ENCODE assay signal across 24 cellular contexts in the genomic region with DNA sequence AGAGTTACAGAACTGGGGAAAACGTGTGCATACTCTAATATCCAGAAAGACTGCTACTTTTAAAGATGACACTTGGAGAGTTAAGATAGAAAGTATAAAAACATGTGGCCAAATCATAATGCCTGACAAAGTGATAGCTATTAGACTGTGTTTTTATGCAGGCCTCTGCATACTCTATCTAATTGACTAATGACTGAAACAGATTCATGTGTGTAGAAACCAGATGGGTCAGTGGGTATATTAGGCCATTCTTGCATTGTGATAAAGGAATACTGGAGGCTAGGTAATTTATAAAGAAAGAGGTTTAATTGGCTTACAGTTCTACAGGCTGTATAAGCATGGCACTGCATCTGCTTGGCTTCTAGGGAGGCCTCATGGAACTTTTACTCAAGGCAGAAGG.
"Had no signal": no experiment of that assay in that cellular context is flagged by ENCODE, and none has a peak within 500 bp of the region (broad histone marks: within the 10 kb centered on the region; RNA-seq: fewer than 3 reads in every experiment).

No MANE protein-coding gene starts in this region.

- ATAC-seq: pancreas; right cardiac atrium; sciatic nerve; stimulated activated naive B cell treated with anti-CD40 and anti-IgM and Interleukin-4, amounts not matched to agents 10 μg/mL and 1 μg/mL and 100 μg/mL, for 72 hours; stimulated activated naive CD8-positive, alpha-beta T cell treated with anti-CD3 and anti-CD28 coated beads, Interleukin-15, Interleukin-2, amounts not matched to agents 100 U/mL and 50 U/mL, for 24 hours had no signal

- H3K9me3 Mint-ChIP-seq: mesothelial cell of epicardium; stimulated activated naive B cell treated with anti-CD40 and anti-IgM and Interleukin-4, amounts not matched to agents 10 μg/mL and 1 μg/mL and 100 μg/mL, for 72 hours had no signal

- DNase-seq: hypothalamus; islet precursor cell; left ventricle myocardium inferior; mesendoderm; naive B cell; nucleus accumbens; pancreas; retina; right cardiac atrium; stimulated activated CD4-positive, alpha-beta T cell treated with anti-CD3 and anti-CD28 coated beads, Interleukin-12 subunit alpha, Interleukin-12 subunit beta, amount 100 ng/mL, for 4 hours; stimulated activated CD4-positive, alpha-beta T cell treated with anti-CD3 and anti-CD28 coated beads, Interleukin-15, amount 100 ng/mL, for 24 hours; stimulated activated CD4-positive, alpha-beta T cell treated with anti-CD3 and anti-CD28 coated beads, Interleukin-2, amount 100 ng/mL, for 24 hours; stimulated activated CD4-positive, alpha-beta T cell treated with anti-CD3 and anti-CD28 coated beads, Interleukin-4, amount 100 ng/mL, for 1 hour; stimulated activated naive B cell treated with anti-CD40 and anti-IgM and Interleukin-4, amounts not matched to agents 10 μg/mL and 1 μg/mL and 100 μg/mL, for 72 hours; stimulated activated naive CD8-positive, alpha-beta T cell treated with anti-CD3 and anti-CD28 coated beads, Interleukin-15, Interleukin-2, amounts not matched to agents 100 U/mL and 50 U/mL, for 24 hours; stomach; testis; thyroid gland; transverse colon; upper lobe of left lung had no signal

- H3K4me1 Mint-ChIP-seq: naive B cell; stimulated activated naive B cell treated with anti-CD40 and anti-IgM and Interleukin-4, amounts not matched to agents 10 μg/mL and 1 μg/mL and 100 μg/mL, for 72 hours had no signal

- H3K27me3 Mint-ChIP-seq: naive B cell; stimulated activated naive B cell treated with anti-CD40 and anti-IgM and Interleukin-4, amounts not matched to agents 10 μg/mL and 1 μg/mL and 100 μg/mL, for 72 hours had no signal

- H3K4me3 Mint-ChIP-seq: mesothelial cell of epicardium; nephron; neural crest cell; stimulated activated naive B cell treated with anti-CD40 and anti-IgM and Interleukin-4, amounts not matched to agents 10 μg/mL and 1 μg/mL and 100 μg/mL, for 72 hours had no signal

- H3K27ac Mint-ChIP-seq: mesothelial cell of epicardium; naive B cell; nephron; stimulated activated naive B cell treated with anti-CD40 and anti-IgM and Interleukin-4, amounts not matched to agents 10 μg/mL and 1 μg/mL and 100 μg/mL, for 72 hours had no signal

- H3K36me3 Mint-ChIP-seq: mesothelial cell of epicardium; naive B cell; stimulated activated naive B cell treated with anti-CD40 and anti-IgM and Interleukin-4, amounts not matched to agents 10 μg/mL and 1 μg/mL and 100 μg/mL, for 72 hours had no signal
